ENCODE assay signal across 8 cellular contexts in the genomic region with DNA sequence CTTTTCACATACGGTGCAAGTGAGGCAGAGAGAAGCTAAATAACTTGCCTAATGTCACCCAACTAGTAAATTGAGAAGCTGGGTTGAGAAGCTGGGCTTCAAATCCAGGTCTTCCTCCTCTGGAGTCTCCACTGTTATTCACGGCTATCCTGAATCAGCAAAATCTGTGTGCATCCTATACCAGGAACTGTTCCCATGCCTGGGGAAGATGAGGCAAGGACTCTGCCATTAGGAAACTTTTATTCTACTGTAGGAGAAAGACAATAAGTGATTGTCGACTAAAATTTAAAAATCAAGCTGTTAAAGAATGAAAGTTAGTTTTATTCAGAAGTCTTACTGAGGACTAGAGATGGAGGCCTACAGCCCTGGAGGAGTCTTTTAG. TPM values are rescaled to one million over a fixed set of nuclear protein-coding genes. Genes with fewer than 3 reads are reported as not detected.
A peak's percentile ranks its signal among the peaks of the same experiment; 100 is the strongest.
DNase-seq lines count a peak whose midpoint lies in the region; TF ChIP-seq lines count a peak whose summit lies in the region.

No MANE protein-coding gene starts in this region.

- H3K4me1 ChIP-seq in Peyer's patch = peaks cover 0 to 4% (median 0%) of the 10 kb centered on the region in 4 donors
- H3K4me1 ChIP-seq in esophagus muscularis mucosa = peaks cover 11 to 14% (median 11%) of the 10 kb centered on the region in 4 donors
- peaks cover 6% of the 10 kb centered on the region for H3K4me1 ChIP-seq in parathyroid adenoma

- H3K79me2 ChIP-seq in parathyroid adenoma = no peaks in the 10 kb centered on the region

- TF ChIP-seq POLR2A in Peyer's patch (IDR thresholded peaks at IDR 0.05) (no peak), esophagus muscularis mucosa (IDR thresholded peaks at IDR 0.05; ENCODE audit: low read depth) (no peak)

- H3K9ac ChIP-seq in parathyroid adenoma = no peak overlapping the region

- peak overlapping the region; percentile 88 for H3K4me2 ChIP-seq in parathyroid adenoma (ENCODE audit: low read length)

- H3K4me3 ChIP-seq in GM06990 (replicated peaks; ENCODE audit: low read depth, low read length) (peak overlapping the region; percentile 94), Peyer's patch (peak overlapping the region in 2 of 4 donors; percentile 93 to 97), esophagus muscularis mucosa (peak overlapping the region; percentile 79 to 99 (median 86)), parathyroid adenoma (ENCODE audit: low read depth, low read length) (peak overlapping the region; percentile 73)

- H2AFZ ChIP-seq in parathyroid adenoma = peak overlapping the region; percentile 95

- H3K9me3 ChIP-seq in Peyer's patch (no peaks in the 10 kb centered on the region), esophagus muscularis mucosa (peaks cover 0 to 2% (median 0%) of the 10 kb centered on the region in 4 donors), parathyroid adenoma (ENCODE audit: control insufficient read depth, low read length) (no peaks in the 10 kb centered on the region)

- 89% methylated on average over 3 of the region's 3 CpGs for WGBS in esophagus muscularis mucosa

- TF ChIP-seq CTCF in GM06990 (IDR thresholded peaks at IDR 0.05; ENCODE audit: insufficient read depth, low read length, poor library complexity, severe bottlenecking) (no peak), Peyer's patch (IDR thresholded peaks at IDR 0.05) (no peak), esophagus muscularis mucosa (IDR thresholded peaks at IDR 0.05) (no peak), parathyroid adenoma (IDR thresholded peaks at IDR 0.05) (no peak)

- H3K27ac ChIP-seq in Peyer's patch (peak overlapping the region in 3 of 4 donors; percentile 91 to 99 (median 98)), esophagus muscularis mucosa (replicated peaks in 1 of 4) (peak overlapping the region; percentile 75 to 86 (median 82)), parathyroid adenoma (peak overlapping the region; percentile 76)

- no peak for DNase-seq in GM06990 (ENCODE audit: extremely low read depth, insufficient read length)
- no peak for DNase-seq in Peyer's patch
- DNase-seq in esophagus muscularis mucosa (ENCODE audit: extremely low spot score) = no peak
- no peak for DNase-seq in NCI-H1092 treated with DMSO at 0.1 percent for 48 hours (lab: John Stamatoyannopoulos, UW)
- no peak for DNase-seq in NCI-H2029 (lab: John Stamatoyannopoulos, UW)
- no peak for DNase-seq in NCI-H1694 (lab: John Stamatoyannopoulos, UW)
- no peak for DNase-seq in SIG-M5 (lab: John Stamatoyannopoulos, UW)

- no peaks in the 10 kb centered on the region for H3K27me3 ChIP-seq in GM06990 (replicated peaks; ENCODE audit: control insufficient read depth, insufficient read depth, low read length)
- H3K27me3 ChIP-seq in Peyer's patch = no peaks in the 10 kb centered on the region
- no peaks in the 10 kb centered on the region for H3K27me3 ChIP-seq in esophagus muscularis mucosa
- no peaks in the 10 kb centered on the region for H3K27me3 ChIP-seq in parathyroid adenoma (ENCODE audit: control insufficient read depth, insufficient read depth, low read length)

- intact Hi-C loops in esophagus muscularis mucosa (cut with DNase I) = no loop called here

- H3K36me3 ChIP-seq in GM06990 (ENCODE audit: control insufficient read depth, insufficient read depth, low read length) (no peaks in the 10 kb centered on the region; the same call in 1 of the 2 replicates), Peyer's patch (no peaks in the 10 kb centered on the region), esophagus muscularis mucosa (no peaks in the 10 kb centered on the region), parathyroid adenoma (ENCODE audit: control insufficient read depth, insufficient read depth, low read length) (no peaks in the 10 kb centered on the region)

- no peak for TF ChIP-seq EP300 in esophagus muscularis mucosa (IDR thresholded peaks at IDR 0.05)

RNA-seq across cellular contexts. Expression of a gene that starts 0.9 kb away (rescaled TPM):
- total RNA-seq in Peyer's patch (10 to 100 TPM in 2 of 4 donors, 1 to 10 TPM in 2; 5.3 to 13.0 (median 10.2) TPM), esophagus muscularis mucosa (1 to 10 TPM; 1.5 to 2.2 (median 1.9) TPM)
